Comparison of ENCODE assay signal across 9 cellular contexts in genomic region chr11:63508009-63508408, GRCh38. TPM values are rescaled to one million over a fixed set of nuclear protein-coding genes. Genes with fewer than 3 reads are reported as not detected.
DNase-seq lines count a peak whose midpoint lies in the region; ATAC-seq and TF ChIP-seq lines count a peak whose summit lies in the region.
"Had no signal": no experiment of that assay in that cellular context is flagged by ENCODE, and none has a peak within 500 bp of the region (broad histone marks: within the 10 kb centered on the region; RNA-seq: fewer than 3 reads in every experiment).

No MANE protein-coding gene starts in this region.

- no peaks in the 10 kb centered on the region for H3K36me3 ChIP-seq in kidney epithelial cell (ENCODE audit: control insufficient read depth, insufficient read depth, low read length)
- H3K36me3 ChIP-seq in esophagus squamous epithelium = no peaks in the 10 kb centered on the region

- 68 to 89% methylated on average over 3 of the region's 3 CpGs for WGBS in esophagus squamous epithelium, 2 donors

- H3K9me3 ChIP-seq in esophagus squamous epithelium = no peaks in the 10 kb centered on the region

- no peak overlapping the region for H3K27ac ChIP-seq in esophagus squamous epithelium

- TF ChIP-seq POLR2A in esophagus squamous epithelium (IDR thresholded peaks at IDR 0.05) = no peak

- ATAC-seq in GM21360 (IDR thresholded peaks at IDR 0.05; ENCODE audit: unreplicated experiment) = no peak

- no peak overlapping the region for H3K4me3 Mint-ChIP-seq in Calu3 (ENCODE audit: low read depth, unreplicated experiment)
- H3K4me3 Mint-ChIP-seq: IgD-negative memory B cell had no signal

- peaks cover 32% of the 10 kb centered on the region for H3K4me1 Mint-ChIP-seq in Calu3 (ENCODE audit: low read depth, unreplicated experiment)
- H3K4me1 Mint-ChIP-seq: IgD-negative memory B cell had no signal

- intact Hi-C loops in Calu3 (cut with micrococcal nuclease; ENCODE audit: unreplicated experiment) = loop anchor here (1.0 kb wide), 1 partner anchor 29 kb away; no protein-coding TSS in a partner anchor
- intact Hi-C loops in esophagus squamous epithelium (cut with DNase I) = no loop called here

- TF ChIP-seq CTCF in Calu3 (IDR thresholded peaks at IDR 0.05; ENCODE audit: unreplicated experiment) (peak; percentile 14), kidney epithelial cell (IDR thresholded peaks at IDR 0.05; ENCODE audit: insufficient read depth, low read length, poor library complexity, severe bottlenecking) (peak; percentile 31), esophagus squamous epithelium (IDR thresholded peaks at IDR 0.05) (peak in 3 of 6 experiments; percentile 20 to 44 (median 23))

- H3K4me3 ChIP-seq in kidney epithelial cell (ENCODE audit: low read depth, low read length) (no peak overlapping the region), esophagus squamous epithelium (no peak overlapping the region)

- H3K9me3 Mint-ChIP-seq in Calu3 (ENCODE audit: low read depth, unreplicated experiment) = no peaks in the 10 kb centered on the region

- peaks cover 0 to 9% (median 3%) of the 10 kb centered on the region in 3 donors for H3K4me1 ChIP-seq in esophagus squamous epithelium

- no peak overlapping the region for H3K27ac Mint-ChIP-seq in Calu3 (ENCODE audit: unreplicated experiment)
- H3K27ac Mint-ChIP-seq: IgD-negative memory B cell had no signal

- H3K36me3 Mint-ChIP-seq in Calu3 (ENCODE audit: insufficient read depth, unreplicated experiment) = no peaks in the 10 kb centered on the region
- H3K36me3 Mint-ChIP-seq: IgD-negative memory B cell had no signal

- CTCF ChIA-PET in Calu3 (lab: Charles Lee) = interaction anchor here (0.6 to 1.9 kb wide), 13 partner anchors 14 to 602 kb away, joined by 3 to 10 read pairs (median 4); partner anchors contain the start of gene PLAAT4

- no TSS peak for BruUV-seq in Calu3 (replicated peaks; lab: Mats Ljungman, UMichigan)

- H3K27me3 ChIP-seq in kidney epithelial cell (ENCODE audit: control insufficient read depth, insufficient read depth, low read length) (no peaks in the 10 kb centered on the region), esophagus squamous epithelium (no peaks in the 10 kb centered on the region)

- DNase-seq in Calu3 (peak; percentile 72), HuH-7 (ENCODE audit: low spot score) (peak; percentile 99), kidney epithelial cell (ENCODE audit: low read depth) (no peak), esophagus squamous epithelium (lab: John Stamatoyannopoulos, UW) (no peak), cerebellar nuclear complex (lab: John Stamatoyannopoulos, UW) (no peak), NCI-H2227 (lab: John Stamatoyannopoulos, UW; ENCODE audit: unreplicated experiment) (no peak)
- DNase-seq in activated CD4-positive, alpha-beta T cell treated with anti-CD3 and anti-CD28 coated beads, Interleukin-2, amount 50 U/mL, for 48 hours = peak; percentile 12 to 23

- H3K27me3 Mint-ChIP-seq in Calu3 (ENCODE audit: unreplicated experiment) = no peaks in the 10 kb centered on the region

RNA-seq across cellular contexts. Expression of gene LGALS12, which starts 2.1 kb away (rescaled TPM):
- not detected in 2 replicates for total RNA-seq in Calu3 (2022)
- total RNA-seq in kidney epithelial cell = not detected in 2 replicates
- not detected for total RNA-seq in esophagus squamous epithelium

RNA-seq across cellular contexts. Expression of gene PLAAT5, which starts 17.0 kb away (rescaled TPM):
- total RNA-seq in Calu3 (2022) = 0.42 and 0.57 TPM in 2 replicates
- total RNA-seq in kidney epithelial cell = 0.14 and 0.17 TPM in 2 replicates
- total RNA-seq in esophagus squamous epithelium = 1 to 10 TPM in 2 of 4 donors, under 1 TPM in 1, not detected in 1; 0.13 to 1.3 (median 1.1) TPM

RNA-seq across cellular contexts. Expression of gene PLAAT4, which starts 28.6 kb away (rescaled TPM):
- total RNA-seq in Calu3 (2022) (157 and 269 TPM in 2 replicates), kidney epithelial cell (14.1 and 14.7 TPM in 2 replicates), esophagus squamous epithelium (10 to 100 TPM in 2 of 4 donors, 1 to 10 TPM in 2; 3.9 to 32.6 (median 11.7) TPM)

RNA-seq across cellular contexts. Expression of gene PLAAT2, which starts 55.2 kb away (rescaled TPM):
- total RNA-seq in Calu3 (2022) (7.3 and 9.5 TPM in 2 replicates), kidney epithelial cell (not detected in 2 replicates), esophagus squamous epithelium (under 1 TPM in 1 of 4 donors, not detected in 3; 0.47 TPM)

Comparison
In these comparisons a context has a peak if more than half of its experiments do, and no peak if none do; other contexts are left out.
1. DNase-seq: peak in Calu3 (single experiment), HuH-7 (single experiment) and activated CD4-positive, alpha-beta T cell treated with anti-CD3 and anti-CD28 coated beads, Interleukin-2, amount 50 U/mL, for 48 hours (2 of 2); none in kidney epithelial cell (single experiment), esophagus squamous epithelium (single experiment), cerebellar nuclear complex (0 of 2) and NCI-H2227 (single experiment).